Comparison of ENCODE assay signal across 27 cellular contexts in genomic region chr14:67525389-67525788, GRCh38. TPM values are rescaled to one million over a fixed set of nuclear protein-coding genes. Genes with fewer than 3 reads are reported as not detected.
"Had no signal": no experiment of that assay in that cellular context is flagged by ENCODE, and none has a peak within 500 bp of the region (broad histone marks: within the 10 kb centered on the region; RNA-seq: fewer than 3 reads in every experiment).

No MANE protein-coding gene starts in this region.

- H3K27ac ChIP-seq: colonic mucosa, coronary artery, epithelial cell of prostate, esophagus muscularis mucosa, esophagus squamous epithelium, foreskin keratinocyte, gastrocnemius medialis, gastroesophageal sphincter, heart left ventricle, heart right ventricle had no signal

- H3K4me3 ChIP-seq: colonic mucosa, coronary artery, dorsolateral prefrontal cortex, esophagus muscularis mucosa, esophagus squamous epithelium, gastrocnemius medialis, gastroesophageal sphincter, heart left ventricle, heart right ventricle had no signal

- H3K36me3 ChIP-seq: colonic mucosa, esophagus muscularis mucosa, esophagus squamous epithelium, gastrocnemius medialis, gastroesophageal sphincter, heart left ventricle, heart right ventricle had no signal

- DNase-seq: colonic mucosa; cortex of kidney; dermis blood vessel endothelial cell; dorsolateral prefrontal cortex; effector CD4-positive, alpha-beta T cell; effector CD8-positive, alpha-beta T cell; effector memory CD4-positive, alpha-beta T cell; effector memory CD8-positive, alpha-beta T cell; endodermal cell; erythroblast; esophagus squamous epithelium; foreskin fibroblast; foreskin keratinocyte; foreskin melanocyte; gastrocnemius medialis; glutamatergic neuron; head of caudate nucleus; heart left ventricle; heart right ventricle had no signal

- ATAC-seq: effector memory CD8-positive, alpha-beta T cell; esophagus mucosa; foreskin keratinocyte; gastrocnemius medialis; gastroesophageal sphincter; heart left ventricle; heart right ventricle had no signal

- FAIRE-seq: colon, endometrium, endothelial cell of umbilical vein had no signal

- H3K9me3 ChIP-seq: colonic mucosa, esophagus muscularis mucosa, esophagus squamous epithelium, gastrocnemius medialis, gastroesophageal sphincter, heart left ventricle, heart right ventricle had no signal

- H3K27me3 ChIP-seq: colonic mucosa, dorsolateral prefrontal cortex had no signal

- H3K4me1 ChIP-seq: colonic mucosa, foreskin keratinocyte, gastrocnemius medialis, gastroesophageal sphincter, heart left ventricle had no signal

RNA-seq across cellular contexts. Expression of gene TMEM229B, which starts 36.9 kb away (rescaled TPM):
- total RNA-seq: endothelial cell of umbilical vein had no signal
